Comparison of ENCODE assay signal across 1 cellular context in the genomic region with DNA sequence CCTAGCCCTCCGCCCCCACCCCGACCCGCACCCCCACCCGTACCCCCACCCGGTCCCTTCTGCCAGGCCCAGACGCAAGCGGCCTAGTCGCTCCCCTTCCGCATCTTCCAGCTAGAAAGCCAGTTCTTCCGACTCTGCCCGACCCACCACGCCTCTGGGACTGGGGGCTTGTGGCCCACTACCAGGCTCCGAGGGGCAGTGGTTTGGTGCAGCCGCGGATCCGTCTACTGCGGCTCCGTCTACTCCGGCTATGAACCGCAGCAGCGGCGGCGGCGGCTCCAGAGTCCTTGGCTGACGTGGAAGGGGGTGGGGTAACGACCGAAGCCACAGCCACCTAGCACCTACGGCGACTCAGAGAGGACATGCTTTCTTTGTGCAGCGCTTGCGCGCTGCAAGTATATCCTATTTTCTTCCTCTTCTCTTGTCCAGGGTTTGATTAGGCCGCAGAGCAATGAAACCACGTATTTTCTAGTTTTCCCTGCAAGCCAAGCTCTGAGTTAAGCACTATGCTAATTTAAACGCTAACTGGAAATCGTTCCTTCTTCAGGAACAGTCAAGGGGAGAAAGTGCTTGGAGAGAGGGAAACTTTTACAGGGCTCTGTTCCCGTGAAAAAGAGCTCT.
TF ChIP-seq lines count a peak whose summit lies in the region.

A gene with protein sequence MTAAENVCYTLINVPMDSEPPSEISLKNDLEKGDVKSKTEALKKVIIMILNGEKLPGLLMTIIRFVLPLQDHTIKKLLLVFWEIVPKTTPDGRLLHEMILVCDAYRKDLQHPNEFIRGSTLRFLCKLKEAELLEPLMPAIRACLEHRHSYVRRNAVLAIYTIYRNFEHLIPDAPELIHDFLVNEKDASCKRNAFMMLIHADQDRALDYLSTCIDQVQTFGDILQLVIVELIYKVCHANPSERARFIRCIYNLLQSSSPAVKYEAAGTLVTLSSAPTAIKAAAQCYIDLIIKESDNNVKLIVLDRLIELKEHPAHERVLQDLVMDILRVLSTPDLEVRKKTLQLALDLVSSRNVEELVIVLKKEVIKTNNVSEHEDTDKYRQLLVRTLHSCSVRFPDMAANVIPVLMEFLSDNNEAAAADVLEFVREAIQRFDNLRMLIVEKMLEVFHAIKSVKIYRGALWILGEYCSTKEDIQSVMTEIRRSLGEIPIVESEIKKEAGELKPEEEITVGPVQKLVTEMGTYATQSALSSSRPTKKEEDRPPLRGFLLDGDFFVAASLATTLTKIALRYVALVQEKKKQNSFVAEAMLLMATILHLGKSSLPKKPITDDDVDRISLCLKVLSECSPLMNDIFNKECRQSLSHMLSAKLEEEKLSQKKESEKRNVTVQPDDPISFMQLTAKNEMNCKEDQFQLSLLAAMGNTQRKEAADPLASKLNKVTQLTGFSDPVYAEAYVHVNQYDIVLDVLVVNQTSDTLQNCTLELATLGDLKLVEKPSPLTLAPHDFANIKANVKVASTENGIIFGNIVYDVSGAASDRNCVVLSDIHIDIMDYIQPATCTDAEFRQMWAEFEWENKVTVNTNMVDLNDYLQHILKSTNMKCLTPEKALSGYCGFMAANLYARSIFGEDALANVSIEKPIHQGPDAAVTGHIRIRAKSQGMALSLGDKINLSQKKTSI (minus strand): TSS at position 252 of the 621 bp plus-strand sequence. CDS start 883 bp downstream, outside the sequence.

TF ChIP-seq in HepG2, 621 proteins besides CTCF, POLR2A, EP300 and RAD21 (continued from another document and continues in another):
- TF ChIP-seq, protein P1, sequence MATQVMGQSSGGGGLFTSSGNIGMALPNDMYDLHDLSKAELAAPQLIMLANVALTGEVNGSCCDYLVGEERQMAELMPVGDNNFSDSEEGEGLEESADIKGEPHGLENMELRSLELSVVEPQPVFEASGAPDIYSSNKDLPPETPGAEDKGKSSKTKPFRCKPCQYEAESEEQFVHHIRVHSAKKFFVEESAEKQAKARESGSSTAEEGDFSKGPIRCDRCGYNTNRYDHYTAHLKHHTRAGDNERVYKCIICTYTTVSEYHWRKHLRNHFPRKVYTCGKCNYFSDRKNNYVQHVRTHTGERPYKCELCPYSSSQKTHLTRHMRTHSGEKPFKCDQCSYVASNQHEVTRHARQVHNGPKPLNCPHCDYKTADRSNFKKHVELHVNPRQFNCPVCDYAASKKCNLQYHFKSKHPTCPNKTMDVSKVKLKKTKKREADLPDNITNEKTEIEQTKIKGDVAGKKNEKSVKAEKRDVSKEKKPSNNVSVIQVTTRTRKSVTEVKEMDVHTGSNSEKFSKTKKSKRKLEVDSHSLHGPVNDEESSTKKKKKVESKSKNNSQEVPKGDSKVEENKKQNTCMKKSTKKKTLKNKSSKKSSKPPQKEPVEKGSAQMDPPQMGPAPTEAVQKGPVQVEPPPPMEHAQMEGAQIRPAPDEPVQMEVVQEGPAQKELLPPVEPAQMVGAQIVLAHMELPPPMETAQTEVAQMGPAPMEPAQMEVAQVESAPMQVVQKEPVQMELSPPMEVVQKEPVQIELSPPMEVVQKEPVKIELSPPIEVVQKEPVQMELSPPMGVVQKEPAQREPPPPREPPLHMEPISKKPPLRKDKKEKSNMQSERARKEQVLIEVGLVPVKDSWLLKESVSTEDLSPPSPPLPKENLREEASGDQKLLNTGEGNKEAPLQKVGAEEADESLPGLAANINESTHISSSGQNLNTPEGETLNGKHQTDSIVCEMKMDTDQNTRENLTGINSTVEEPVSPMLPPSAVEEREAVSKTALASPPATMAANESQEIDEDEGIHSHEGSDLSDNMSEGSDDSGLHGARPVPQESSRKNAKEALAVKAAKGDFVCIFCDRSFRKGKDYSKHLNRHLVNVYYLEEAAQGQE (IDR thresholded peaks at IDR 0.05; ENCODE audit: borderline replicate concordance in 1 of 2, low read depth in 1 of 2, low read length in 2 of 2), result peak in 1 of 2 experiments; percentile 54; a peak in 1 of 4 replicates
- TF ChIP-seq ZFY (CRISPR knock-in tag; IDR thresholded peaks at IDR 0.05), result peak; percentile 94
- TF ChIP-seq, protein P2, sequence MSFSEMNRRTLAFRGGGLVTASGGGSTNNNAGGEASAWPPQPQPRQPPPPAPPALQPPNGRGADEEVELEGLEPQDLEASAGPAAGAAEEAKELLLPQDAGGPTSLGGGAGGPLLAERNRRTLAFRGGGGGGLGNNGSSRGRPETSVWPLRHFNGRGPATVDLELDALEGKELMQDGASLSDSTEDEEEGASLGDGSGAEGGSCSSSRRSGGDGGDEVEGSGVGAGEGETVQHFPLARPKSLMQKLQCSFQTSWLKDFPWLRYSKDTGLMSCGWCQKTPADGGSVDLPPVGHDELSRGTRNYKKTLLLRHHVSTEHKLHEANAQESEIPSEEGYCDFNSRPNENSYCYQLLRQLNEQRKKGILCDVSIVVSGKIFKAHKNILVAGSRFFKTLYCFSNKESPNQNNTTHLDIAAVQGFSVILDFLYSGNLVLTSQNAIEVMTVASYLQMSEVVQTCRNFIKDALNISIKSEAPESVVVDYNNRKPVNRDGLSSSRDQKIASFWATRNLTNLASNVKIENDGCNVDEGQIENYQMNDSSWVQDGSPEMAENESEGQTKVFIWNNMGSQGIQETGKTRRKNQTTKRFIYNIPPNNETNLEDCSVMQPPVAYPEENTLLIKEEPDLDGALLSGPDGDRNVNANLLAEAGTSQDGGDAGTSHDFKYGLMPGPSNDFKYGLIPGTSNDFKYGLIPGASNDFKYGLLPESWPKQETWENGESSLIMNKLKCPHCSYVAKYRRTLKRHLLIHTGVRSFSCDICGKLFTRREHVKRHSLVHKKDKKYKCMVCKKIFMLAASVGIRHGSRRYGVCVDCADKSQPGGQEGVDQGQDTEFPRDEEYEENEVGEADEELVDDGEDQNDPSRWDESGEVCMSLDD (CRISPR knock-in tag; IDR thresholded peaks at IDR 0.05; ENCODE audit: borderline replicate concordance), result no peak
- TF ChIP-seq, protein P3, sequence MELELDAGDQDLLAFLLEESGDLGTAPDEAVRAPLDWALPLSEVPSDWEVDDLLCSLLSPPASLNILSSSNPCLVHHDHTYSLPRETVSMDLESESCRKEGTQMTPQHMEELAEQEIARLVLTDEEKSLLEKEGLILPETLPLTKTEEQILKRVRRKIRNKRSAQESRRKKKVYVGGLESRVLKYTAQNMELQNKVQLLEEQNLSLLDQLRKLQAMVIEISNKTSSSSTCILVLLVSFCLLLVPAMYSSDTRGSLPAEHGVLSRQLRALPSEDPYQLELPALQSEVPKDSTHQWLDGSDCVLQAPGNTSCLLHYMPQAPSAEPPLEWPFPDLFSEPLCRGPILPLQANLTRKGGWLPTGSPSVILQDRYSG (CRISPR knock-in tag; IDR thresholded peaks at IDR 0.05), result no peak
- TF ChIP-seq, protein P4, sequence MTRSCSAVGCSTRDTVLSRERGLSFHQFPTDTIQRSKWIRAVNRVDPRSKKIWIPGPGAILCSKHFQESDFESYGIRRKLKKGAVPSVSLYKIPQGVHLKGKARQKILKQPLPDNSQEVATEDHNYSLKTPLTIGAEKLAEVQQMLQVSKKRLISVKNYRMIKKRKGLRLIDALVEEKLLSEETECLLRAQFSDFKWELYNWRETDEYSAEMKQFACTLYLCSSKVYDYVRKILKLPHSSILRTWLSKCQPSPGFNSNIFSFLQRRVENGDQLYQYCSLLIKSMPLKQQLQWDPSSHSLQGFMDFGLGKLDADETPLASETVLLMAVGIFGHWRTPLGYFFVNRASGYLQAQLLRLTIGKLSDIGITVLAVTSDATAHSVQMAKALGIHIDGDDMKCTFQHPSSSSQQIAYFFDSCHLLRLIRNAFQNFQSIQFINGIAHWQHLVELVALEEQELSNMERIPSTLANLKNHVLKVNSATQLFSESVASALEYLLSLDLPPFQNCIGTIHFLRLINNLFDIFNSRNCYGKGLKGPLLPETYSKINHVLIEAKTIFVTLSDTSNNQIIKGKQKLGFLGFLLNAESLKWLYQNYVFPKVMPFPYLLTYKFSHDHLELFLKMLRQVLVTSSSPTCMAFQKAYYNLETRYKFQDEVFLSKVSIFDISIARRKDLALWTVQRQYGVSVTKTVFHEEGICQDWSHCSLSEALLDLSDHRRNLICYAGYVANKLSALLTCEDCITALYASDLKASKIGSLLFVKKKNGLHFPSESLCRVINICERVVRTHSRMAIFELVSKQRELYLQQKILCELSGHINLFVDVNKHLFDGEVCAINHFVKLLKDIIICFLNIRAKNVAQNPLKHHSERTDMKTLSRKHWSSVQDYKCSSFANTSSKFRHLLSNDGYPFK (CRISPR knock-in tag; IDR thresholded peaks at IDR 0.05; ENCODE audit: borderline replicate concordance), result 0 out of 2 replicates have a peak, but pooled peaks have one; percentile 50
- no peak for TF ChIP-seq REXO4 (CRISPR knock-in tag; IDR thresholded peaks at IDR 0.05; ENCODE audit: borderline replicate concordance)
- TF ChIP-seq HOXA3 (CRISPR knock-in tag; IDR thresholded peaks at IDR 0.05), result peak; percentile 77
- peak; percentile 46; the same call in 1 of the 2 replicates for TF ChIP-seq ZMYM3 (CRISPR knock-in tag; IDR thresholded peaks at IDR 0.05)
- no peak for TF ChIP-seq CENPX (CRISPR knock-in tag; IDR thresholded peaks at IDR 0.05)
- TF ChIP-seq, protein P5, sequence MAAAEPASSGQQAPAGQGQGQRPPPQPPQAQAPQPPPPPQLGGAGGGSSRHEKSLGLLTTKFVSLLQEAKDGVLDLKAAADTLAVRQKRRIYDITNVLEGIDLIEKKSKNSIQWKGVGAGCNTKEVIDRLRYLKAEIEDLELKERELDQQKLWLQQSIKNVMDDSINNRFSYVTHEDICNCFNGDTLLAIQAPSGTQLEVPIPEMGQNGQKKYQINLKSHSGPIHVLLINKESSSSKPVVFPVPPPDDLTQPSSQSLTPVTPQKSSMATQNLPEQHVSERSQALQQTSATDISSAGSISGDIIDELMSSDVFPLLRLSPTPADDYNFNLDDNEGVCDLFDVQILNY (CRISPR knock-in tag; conservative IDR thresholded peaks at IDR 0.05), result no peak
- TF ChIP-seq, protein P6, sequence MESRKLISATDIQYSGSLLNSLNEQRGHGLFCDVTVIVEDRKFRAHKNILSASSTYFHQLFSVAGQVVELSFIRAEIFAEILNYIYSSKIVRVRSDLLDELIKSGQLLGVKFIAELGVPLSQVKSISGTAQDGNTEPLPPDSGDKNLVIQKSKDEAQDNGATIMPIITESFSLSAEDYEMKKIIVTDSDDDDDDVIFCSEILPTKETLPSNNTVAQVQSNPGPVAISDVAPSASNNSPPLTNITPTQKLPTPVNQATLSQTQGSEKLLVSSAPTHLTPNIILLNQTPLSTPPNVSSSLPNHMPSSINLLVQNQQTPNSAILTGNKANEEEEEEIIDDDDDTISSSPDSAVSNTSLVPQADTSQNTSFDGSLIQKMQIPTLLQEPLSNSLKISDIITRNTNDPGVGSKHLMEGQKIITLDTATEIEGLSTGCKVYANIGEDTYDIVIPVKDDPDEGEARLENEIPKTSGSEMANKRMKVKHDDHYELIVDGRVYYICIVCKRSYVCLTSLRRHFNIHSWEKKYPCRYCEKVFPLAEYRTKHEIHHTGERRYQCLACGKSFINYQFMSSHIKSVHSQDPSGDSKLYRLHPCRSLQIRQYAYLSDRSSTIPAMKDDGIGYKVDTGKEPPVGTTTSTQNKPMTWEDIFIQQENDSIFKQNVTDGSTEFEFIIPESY (CRISPR knock-in tag; IDR thresholded peaks at IDR 0.05), result no peak
- no peak for TF ChIP-seq IRX3 (CRISPR knock-in tag; IDR thresholded peaks at IDR 0.05; ENCODE audit: borderline replicate concordance, low read depth)
- TF ChIP-seq, protein P7, sequence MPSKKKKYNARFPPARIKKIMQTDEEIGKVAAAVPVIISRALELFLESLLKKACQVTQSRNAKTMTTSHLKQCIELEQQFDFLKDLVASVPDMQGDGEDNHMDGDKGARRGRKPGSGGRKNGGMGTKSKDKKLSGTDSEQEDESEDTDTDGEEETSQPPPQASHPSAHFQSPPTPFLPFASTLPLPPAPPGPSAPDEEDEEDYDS (CRISPR knock-in tag; IDR thresholded peaks at IDR 0.05), result peak; percentile 93
- no peak for TF ChIP-seq SRF (IDR thresholded peaks at IDR 0.05; ENCODE audit: low read depth, low read length)
- TF ChIP-seq, protein P8, sequence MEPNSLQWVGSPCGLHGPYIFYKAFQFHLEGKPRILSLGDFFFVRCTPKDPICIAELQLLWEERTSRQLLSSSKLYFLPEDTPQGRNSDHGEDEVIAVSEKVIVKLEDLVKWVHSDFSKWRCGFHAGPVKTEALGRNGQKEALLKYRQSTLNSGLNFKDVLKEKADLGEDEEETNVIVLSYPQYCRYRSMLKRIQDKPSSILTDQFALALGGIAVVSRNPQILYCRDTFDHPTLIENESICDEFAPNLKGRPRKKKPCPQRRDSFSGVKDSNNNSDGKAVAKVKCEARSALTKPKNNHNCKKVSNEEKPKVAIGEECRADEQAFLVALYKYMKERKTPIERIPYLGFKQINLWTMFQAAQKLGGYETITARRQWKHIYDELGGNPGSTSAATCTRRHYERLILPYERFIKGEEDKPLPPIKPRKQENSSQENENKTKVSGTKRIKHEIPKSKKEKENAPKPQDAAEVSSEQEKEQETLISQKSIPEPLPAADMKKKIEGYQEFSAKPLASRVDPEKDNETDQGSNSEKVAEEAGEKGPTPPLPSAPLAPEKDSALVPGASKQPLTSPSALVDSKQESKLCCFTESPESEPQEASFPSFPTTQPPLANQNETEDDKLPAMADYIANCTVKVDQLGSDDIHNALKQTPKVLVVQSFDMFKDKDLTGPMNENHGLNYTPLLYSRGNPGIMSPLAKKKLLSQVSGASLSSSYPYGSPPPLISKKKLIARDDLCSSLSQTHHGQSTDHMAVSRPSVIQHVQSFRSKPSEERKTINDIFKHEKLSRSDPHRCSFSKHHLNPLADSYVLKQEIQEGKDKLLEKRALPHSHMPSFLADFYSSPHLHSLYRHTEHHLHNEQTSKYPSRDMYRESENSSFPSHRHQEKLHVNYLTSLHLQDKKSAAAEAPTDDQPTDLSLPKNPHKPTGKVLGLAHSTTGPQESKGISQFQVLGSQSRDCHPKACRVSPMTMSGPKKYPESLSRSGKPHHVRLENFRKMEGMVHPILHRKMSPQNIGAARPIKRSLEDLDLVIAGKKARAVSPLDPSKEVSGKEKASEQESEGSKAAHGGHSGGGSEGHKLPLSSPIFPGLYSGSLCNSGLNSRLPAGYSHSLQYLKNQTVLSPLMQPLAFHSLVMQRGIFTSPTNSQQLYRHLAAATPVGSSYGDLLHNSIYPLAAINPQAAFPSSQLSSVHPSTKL (CRISPR knock-in tag; IDR thresholded peaks at IDR 0.05), result peak; percentile 62
- TF ChIP-seq KLF15 (CRISPR knock-in tag; IDR thresholded peaks at IDR 0.05; ENCODE audit: borderline replicate concordance), result peak; percentile 66; the same call in 1 of the 2 replicates
- TF ChIP-seq GTF2F1 (IDR thresholded peaks at IDR 0.05; ENCODE audit: low read length), result no peak
- TF ChIP-seq, protein P9, sequence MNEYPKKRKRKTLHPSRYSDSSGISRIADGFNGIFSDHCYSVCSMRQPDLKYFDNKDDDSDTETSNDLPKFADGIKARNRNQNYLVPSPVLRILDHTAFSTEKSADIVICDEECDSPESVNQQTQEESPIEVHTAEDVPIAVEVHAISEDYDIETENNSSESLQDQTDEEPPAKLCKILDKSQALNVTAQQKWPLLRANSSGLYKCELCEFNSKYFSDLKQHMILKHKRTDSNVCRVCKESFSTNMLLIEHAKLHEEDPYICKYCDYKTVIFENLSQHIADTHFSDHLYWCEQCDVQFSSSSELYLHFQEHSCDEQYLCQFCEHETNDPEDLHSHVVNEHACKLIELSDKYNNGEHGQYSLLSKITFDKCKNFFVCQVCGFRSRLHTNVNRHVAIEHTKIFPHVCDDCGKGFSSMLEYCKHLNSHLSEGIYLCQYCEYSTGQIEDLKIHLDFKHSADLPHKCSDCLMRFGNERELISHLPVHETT (CRISPR knock-in tag; conservative IDR thresholded peaks at IDR 0.05), result 0 out of 2 replicates have a peak, but pooled peaks have one; percentile 54
- peak; percentile 91 for TF ChIP-seq KMT2A (CRISPR knock-in tag; IDR thresholded peaks at IDR 0.05)
- TF ChIP-seq SCMH1 (CRISPR knock-in tag; IDR thresholded peaks at IDR 0.05; ENCODE audit: borderline replicate concordance), result no peak
- TF ChIP-seq ZNF629 (CRISPR knock-in tag; conservative IDR thresholded peaks at IDR 0.05), result no peak
- TF ChIP-seq HCFC1 (IDR thresholded peaks at IDR 0.05; ENCODE audit: low read depth, low read length), result no peak
- TF ChIP-seq CEBPB (IDR thresholded peaks at IDR 0.05; ENCODE audit: borderline replicate concordance, low read depth, low read length), result no peak; the same call in 1 of the 2 replicates
- TF ChIP-seq ZNF484 (CRISPR knock-in tag; IDR thresholded peaks at IDR 0.05; ENCODE audit: borderline replicate concordance, low read depth), result no peak
- no peak for TF ChIP-seq MED8 (CRISPR knock-in tag; IDR thresholded peaks at IDR 0.05; ENCODE audit: insufficient replicate concordance)
- TF ChIP-seq NR2C2 (CRISPR knock-in tag; IDR thresholded peaks at IDR 0.05; ENCODE audit: borderline replicate concordance), result peak; percentile 76
